Comparison of ENCODE assay signal across 1 cellular context in the genomic region with DNA sequence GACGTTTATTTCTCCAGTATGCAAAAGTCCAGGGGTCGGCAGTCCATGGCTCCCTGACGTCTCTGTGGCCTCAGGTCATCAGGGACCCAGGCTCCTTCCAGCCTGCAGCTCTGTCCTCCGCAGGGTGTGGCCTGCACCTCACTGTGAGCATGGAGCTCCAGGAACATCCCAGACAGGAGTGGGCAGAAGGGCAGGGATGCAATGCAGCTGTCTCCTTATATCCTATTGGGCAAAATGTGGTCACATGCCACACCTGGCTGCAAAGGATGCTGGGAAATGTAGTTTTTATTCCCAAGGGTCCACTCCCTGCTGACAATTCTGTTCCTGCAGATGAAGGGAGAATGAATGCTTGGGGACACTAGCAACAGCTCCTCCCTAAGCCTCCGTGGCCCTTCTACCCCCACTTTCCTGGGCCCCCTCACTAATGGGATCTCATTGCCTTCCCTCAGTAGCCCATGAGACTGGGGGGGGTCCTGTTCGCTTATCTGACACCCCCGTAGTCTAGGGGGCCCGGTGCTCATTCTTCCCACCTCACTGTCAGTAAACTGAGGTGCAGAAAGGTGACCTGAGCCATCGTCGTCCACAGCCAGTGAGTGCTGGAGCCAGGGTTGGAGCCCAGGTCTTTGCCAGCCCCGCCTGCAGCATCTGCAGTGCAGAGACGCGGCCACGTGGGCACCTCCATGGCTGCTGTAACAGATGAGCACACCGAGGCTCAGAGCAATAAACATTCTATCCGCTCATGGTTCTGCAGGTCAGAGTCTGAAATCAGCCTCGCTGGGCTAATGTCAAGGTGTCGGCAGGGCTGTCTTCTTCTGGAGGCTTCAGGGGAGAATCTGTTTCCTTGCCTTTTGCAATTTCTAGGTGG.
TF ChIP-seq lines count a peak whose summit lies in the region.

No MANE protein-coding gene starts in this region.

TF ChIP-seq in H1, 55 proteins besides CTCF, POLR2A, EP300 and RAD21:
- no peak for TF ChIP-seq YY1 (IDR thresholded peaks at IDR 0.05; ENCODE audit: low read depth, low read length)
- peak; percentile 76; the same call in 1 of the 2 replicates for TF ChIP-seq SP1 (IDR thresholded peaks at IDR 0.05; ENCODE audit: low read depth, low read length)
- peak; percentile 91 for TF ChIP-seq SIX5 (IDR thresholded peaks at IDR 0.05; ENCODE audit: low read depth, low read length)
- TF ChIP-seq, protein P1, sequence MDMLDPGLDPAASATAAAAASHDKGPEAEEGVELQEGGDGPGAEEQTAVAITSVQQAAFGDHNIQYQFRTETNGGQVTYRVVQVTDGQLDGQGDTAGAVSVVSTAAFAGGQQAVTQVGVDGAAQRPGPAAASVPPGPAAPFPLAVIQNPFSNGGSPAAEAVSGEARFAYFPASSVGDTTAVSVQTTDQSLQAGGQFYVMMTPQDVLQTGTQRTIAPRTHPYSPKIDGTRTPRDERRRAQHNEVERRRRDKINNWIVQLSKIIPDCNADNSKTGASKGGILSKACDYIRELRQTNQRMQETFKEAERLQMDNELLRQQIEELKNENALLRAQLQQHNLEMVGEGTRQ (IDR thresholded peaks at IDR 0.05; ENCODE audit: low read length), result peak; percentile 95
- TF ChIP-seq TEAD4 (IDR thresholded peaks at IDR 0.05; ENCODE audit: low read depth, low read length), result 0 out of 2 replicates have a peak, but pooled peaks have one; percentile 12
- TF ChIP-seq CHD2 (IDR thresholded peaks at IDR 0.05; ENCODE audit: low read length), result 0 out of 2 replicates have a peak, but pooled peaks have one; percentile 23
- no peak for TF ChIP-seq BRCA1 (IDR thresholded peaks at IDR 0.05; ENCODE audit: low read depth, low read length)
- TF ChIP-seq, protein P2, sequence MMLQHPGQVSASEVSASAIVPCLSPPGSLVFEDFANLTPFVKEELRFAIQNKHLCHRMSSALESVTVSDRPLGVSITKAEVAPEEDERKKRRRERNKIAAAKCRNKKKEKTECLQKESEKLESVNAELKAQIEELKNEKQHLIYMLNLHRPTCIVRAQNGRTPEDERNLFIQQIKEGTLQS (IDR thresholded peaks at IDR 0.05; ENCODE audit: insufficient read depth, low read depth, low read length), result peak; percentile 93
